ENCODE assay signal across 14 cellular contexts in genomic region chr11:33347490-33348125, GRCh38. TPM values are rescaled to one million over a fixed set of nuclear protein-coding genes. Genes with fewer than 3 reads are reported as not detected.
DNase-seq lines count a peak whose midpoint lies in the region; ATAC-seq and TF ChIP-seq lines count a peak whose summit lies in the region.
"Had no signal": no experiment of that assay in that cellular context is flagged by ENCODE, and none has a peak within 500 bp of the region (broad histone marks: within the 10 kb centered on the region; RNA-seq: fewer than 3 reads in every experiment).

No MANE protein-coding gene starts in this region.

- peaks cover 6 to 97% (median 24%) of the 10 kb centered on the region in 3 donors for H3K36me3 ChIP-seq in esophagus squamous epithelium

- peaks cover 11% of the 10 kb centered on the region for H3K36me3 Mint-ChIP-seq in IgD-negative memory B cell
- peaks cover 9% of the 10 kb centered on the region for H3K36me3 Mint-ChIP-seq in endothelial cell (ENCODE audit: low read depth, unreplicated experiment)

- no peak overlapping the region for H3K4me3 ChIP-seq in esophagus squamous epithelium
- H3K4me3 ChIP-seq: body of pancreas, smooth muscle cell had no signal

- ATAC-seq in GM19328 (IDR thresholded peaks at IDR 0.05; ENCODE audit: unreplicated experiment) (peak; percentile 97), HG02763 (IDR thresholded peaks at IDR 0.05; ENCODE audit: unreplicated experiment) (peak; percentile 48)
- ATAC-seq: body of pancreas, HCT116 had no signal

- TF ChIP-seq CTCF in GM10248 (IDR thresholded peaks at IDR 0.05; ENCODE audit: control extremely low read depth, extremely low read depth, low read depth, missing control alignments) (no peak), endothelial cell (IDR thresholded peaks at IDR 0.05; ENCODE audit: unreplicated experiment) (no peak), esophagus squamous epithelium (IDR thresholded peaks at IDR 0.05) (no peak)

- no peaks in the 10 kb centered on the region for H3K9me3 Mint-ChIP-seq in IgD-negative memory B cell
- no peaks in the 10 kb centered on the region for H3K9me3 Mint-ChIP-seq in endothelial cell (ENCODE audit: unreplicated experiment)

- peaks cover 6 to 17% (median 7%) of the 10 kb centered on the region in 3 donors for H3K4me1 Mint-ChIP-seq in IgD-negative memory B cell
- H3K4me1 Mint-ChIP-seq in endothelial cell (ENCODE audit: unreplicated experiment), result no peaks in the 10 kb centered on the region

- intact Hi-C loops in head of caudate nucleus (cut with DNase I) (no loop called here), esophagus squamous epithelium (cut with DNase I) (no loop called here)

- no peak overlapping the region for H3K27ac ChIP-seq in esophagus squamous epithelium
- H3K27ac ChIP-seq: body of pancreas, RWPE1 had no signal

- peak; percentile 37 for DNase-seq in GM10248 (ENCODE audit: extremely low spot score)
- no peak for DNase-seq in head of caudate nucleus
- DNase-seq in hypothalamus (lab: John Stamatoyannopoulos, UW), result no peak
- no peak for DNase-seq in endothelial cell (ENCODE audit: low spot score)
- DNase-seq in esophagus squamous epithelium (lab: John Stamatoyannopoulos, UW), result no peak
- DNase-seq: activated T-cell treated with anti-CD3 and anti-CD28 coated beads, Interleukin-2, amount 50 U/mL, for 48 hours; body of pancreas; stimulated activated CD8-positive, alpha-beta memory T cell treated with anti-CD3 and anti-CD28 coated beads, Interleukin-4, amount 100 ng/mL, for 48 hours had no signal

- H3K27me3 ChIP-seq in esophagus squamous epithelium, result no peaks in the 10 kb centered on the region
- H3K27me3 ChIP-seq: body of pancreas had no signal

- H3K27ac Mint-ChIP-seq in IgD-negative memory B cell (peak overlapping the region in 2 of 3 donors; percentile 86 to 94), endothelial cell (ENCODE audit: unreplicated experiment) (no peak overlapping the region)

- CTCF ChIA-PET in GM10248 (lab: Yijun Ruan, JAX), result interaction anchor here (0.6 to 2.8 kb wide), 10 partner anchors 13 to 340 kb away, joined by 3 to 11 read pairs (median 4); no protein-coding TSS in a partner anchor

- WGBS in esophagus squamous epithelium, 2 donors, result 68 to 80% methylated on average over 2 of the region's 2 CpGs

- no peaks in the 10 kb centered on the region for H3K9me3 ChIP-seq in esophagus squamous epithelium
- H3K9me3 ChIP-seq: body of pancreas had no signal

- POLR2A ChIA-PET in GM10248 (lab: Yijun Ruan, JAX), result no interaction called here

- H3K4me1 ChIP-seq in esophagus squamous epithelium, result no peaks in the 10 kb centered on the region
- H3K4me1 ChIP-seq: body of pancreas had no signal

- H3K27me3 Mint-ChIP-seq in IgD-negative memory B cell (no peaks in the 10 kb centered on the region), endothelial cell (ENCODE audit: unreplicated experiment) (no peaks in the 10 kb centered on the region)

- H3K4me3 Mint-ChIP-seq in IgD-negative memory B cell, result peak overlapping the region in 1 of 4 donors; percentile 71
- H3K4me3 Mint-ChIP-seq in endothelial cell (ENCODE audit: unreplicated experiment), result no peak overlapping the region

- no peak for TF ChIP-seq POLR2A in esophagus squamous epithelium (IDR thresholded peaks at IDR 0.05)

RNA-seq across cellular contexts. Expression of gene KIAA1549L, which starts 28.3 kb away (rescaled TPM):
- polyA plus RNA-seq in IgD-negative memory B cell, result not detected
- 9.4 TPM for total RNA-seq in endothelial cell (ENCODE audit: unreplicated experiment)
- total RNA-seq in esophagus squamous epithelium, result 1 to 10 TPM in 1 of 4 donors, under 1 TPM in 3; under 0.01 to 1.8 (median 0.63) TPM
